Comparison of ENCODE assay signal across 18 cellular contexts in the genomic region with DNA sequence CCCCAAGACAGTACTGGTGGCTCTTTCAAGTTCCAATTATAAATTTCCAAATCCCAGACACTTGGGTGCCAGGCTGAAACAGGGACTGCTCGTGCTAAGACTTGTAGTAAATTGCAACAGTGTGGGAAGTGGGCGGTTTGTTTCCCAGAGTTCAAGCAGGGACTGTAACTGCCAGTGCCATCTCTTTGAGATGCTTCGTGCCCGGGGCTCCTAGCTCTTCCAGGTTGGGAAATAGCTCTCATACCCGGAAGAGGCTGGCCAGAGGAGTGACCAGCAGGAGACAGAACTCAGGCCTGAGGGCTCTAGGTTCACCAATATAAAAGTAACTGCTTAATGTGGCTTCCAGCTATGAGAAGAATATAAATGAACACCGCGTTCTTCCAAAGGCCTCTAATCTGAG.
"Had no signal": no experiment of that assay in that cellular context is flagged by ENCODE, and none has a peak within 500 bp of the region (broad histone marks: within the 10 kb centered on the region; RNA-seq: fewer than 3 reads in every experiment).

No MANE protein-coding gene starts in this region.

- H3K27ac Mint-ChIP-seq: activated CD4-positive, alpha-beta memory T cell treated with anti-CD3 and anti-CD28 coated beads for 36 hours; activated naive CD8-positive, alpha-beta T cell treated with anti-CD3 and anti-CD28 coated beads, Interleukin-2, amount 50 U/mL, for 24 hours; naive B cell; stimulated activated naive B cell treated with anti-CD40 and anti-IgM and Interleukin-4, amounts not matched to agents 10 μg/mL and 1 μg/mL and 100 μg/mL, for 72 hours; type B pancreatic cell had no signal

- H3K9me3 Mint-ChIP-seq: activated CD4-positive, alpha-beta memory T cell treated with anti-CD3 and anti-CD28 coated beads for 36 hours; activated naive CD8-positive, alpha-beta T cell treated with anti-CD3 and anti-CD28 coated beads, Interleukin-2, amount 50 U/mL, for 24 hours; stimulated activated naive B cell treated with anti-CD40 and anti-IgM and Interleukin-4, amounts not matched to agents 10 μg/mL and 1 μg/mL and 100 μg/mL, for 72 hours; type B pancreatic cell had no signal

- FAIRE-seq: endometrium had no signal

- H3K4me1 Mint-ChIP-seq: activated naive CD8-positive, alpha-beta T cell treated with anti-CD3 and anti-CD28 coated beads, Interleukin-2, amount 50 U/mL, for 24 hours; naive B cell; stimulated activated naive B cell treated with anti-CD40 and anti-IgM and Interleukin-4, amounts not matched to agents 10 μg/mL and 1 μg/mL and 100 μg/mL, for 72 hours had no signal

- H3K27ac ChIP-seq: cardiac muscle cell, gastroesophageal sphincter, right atrium auricular region, spleen had no signal

- H3K36me3 ChIP-seq: ascending aorta, cardiac muscle cell, gastroesophageal sphincter, right atrium auricular region, spleen had no signal

- H3K27me3 Mint-ChIP-seq: type B pancreatic cell had no signal

- H3K27me3 ChIP-seq: ascending aorta, cardiac muscle cell, gastroesophageal sphincter, right atrium auricular region had no signal

- H3K4me1 ChIP-seq: spleen had no signal

- H3K4me3 ChIP-seq: ascending aorta, cardiac muscle cell, gastroesophageal sphincter, right atrium auricular region, spleen had no signal

- DNase-seq: activated CD4-positive, alpha-beta memory T cell treated with anti-CD3 and anti-CD28 coated beads for 36 hours; activated CD4-positive, alpha-beta T cell treated with anti-CD3 and anti-CD28 coated beads for 1 hour; activated CD8-positive, alpha-beta memory T cell treated with anti-CD3 and anti-CD28 coated beads, Interleukin-2, amount 50 U/mL, for 4 hours; activated naive CD4-positive, alpha-beta T cell treated with Interleukin-2 at 50 U/mL for 16 hours; activated naive CD8-positive, alpha-beta T cell treated with anti-CD3 and anti-CD28 coated beads, Interleukin-2, amount 50 U/mL, for 24 hours; islet precursor cell; midbrain; naive B cell; spleen; stimulated activated CD4-positive, alpha-beta T cell treated with anti-CD3 and anti-CD28 coated beads, Interleukin-2, amount 100 ng/mL, for 24 hours; stimulated activated naive B cell treated with anti-CD40 and anti-IgM and Interleukin-4, amounts not matched to agents 10 μg/mL and 1 μg/mL and 100 μg/mL, for 72 hours; SW 1271 had no signal

- H3K4me3 Mint-ChIP-seq: activated CD4-positive, alpha-beta memory T cell treated with anti-CD3 and anti-CD28 coated beads for 36 hours; activated naive CD8-positive, alpha-beta T cell treated with anti-CD3 and anti-CD28 coated beads, Interleukin-2, amount 50 U/mL, for 24 hours; naive B cell; stimulated activated naive B cell treated with anti-CD40 and anti-IgM and Interleukin-4, amounts not matched to agents 10 μg/mL and 1 μg/mL and 100 μg/mL, for 72 hours; type B pancreatic cell had no signal

- H3K9me3 ChIP-seq: ascending aorta, gastroesophageal sphincter, right atrium auricular region, spleen had no signal

- H3K36me3 Mint-ChIP-seq: activated CD4-positive, alpha-beta memory T cell treated with anti-CD3 and anti-CD28 coated beads for 36 hours; naive B cell; stimulated activated naive B cell treated with anti-CD40 and anti-IgM and Interleukin-4, amounts not matched to agents 10 μg/mL and 1 μg/mL and 100 μg/mL, for 72 hours; type B pancreatic cell had no signal

- ATAC-seq: activated naive CD8-positive, alpha-beta T cell treated with anti-CD3 and anti-CD28 coated beads, Interleukin-2, amount 50 U/mL, for 24 hours; gastroesophageal sphincter; stimulated activated naive B cell treated with anti-CD40 and anti-IgM and Interleukin-4, amounts not matched to agents 10 μg/mL and 1 μg/mL and 100 μg/mL, for 72 hours had no signal
